Comparison of ENCODE assay signal across 14 cellular contexts in genomic region chr2:221612171-221612570, GRCh38. TPM values are rescaled to one million over a fixed set of nuclear protein-coding genes. Genes with fewer than 3 reads are reported as not detected.
DNase-seq lines count a peak whose midpoint lies in the region; ATAC-seq and TF ChIP-seq lines count a peak whose summit lies in the region.
"Had no signal": no experiment of that assay in that cellular context is flagged by ENCODE, and none has a peak within 500 bp of the region (broad histone marks: within the 10 kb centered on the region; RNA-seq: fewer than 3 reads in every experiment).

No MANE protein-coding gene starts in this region.

- POLR2A ChIA-PET in IMR-90 (lab: Charles Lee; ENCODE audit: unreplicated experiment): no interaction called here

- no peak overlapping the region for H3K9ac ChIP-seq in IMR-90 (ENCODE audit: low read depth, low read length)

- H3K27ac ChIP-seq in ACC112 (ENCODE audit: low read depth, low read length) (no peak overlapping the region), IMR-90 (ENCODE audit: insufficient read depth, low read length) (no peak overlapping the region)

- H3K4me3 Mint-ChIP-seq in progenitor cell of endocrine pancreas (ENCODE audit: low read depth): no peak overlapping the region
- no peak overlapping the region for H3K4me3 Mint-ChIP-seq in T-helper 2 cell treated with Interferon-gamma antibody and Interleukin-4, amounts not matched to agents 5 μg/mL and 100 μg/mL, for 36 hours
- H3K4me3 Mint-ChIP-seq: CD14-positive monocyte, H9 had no signal

- no peaks in the 10 kb centered on the region for H3K36me3 Mint-ChIP-seq in progenitor cell of endocrine pancreas (ENCODE audit: insufficient read depth)
- H3K36me3 Mint-ChIP-seq in T-helper 2 cell treated with Interferon-gamma antibody and Interleukin-4, amounts not matched to agents 5 μg/mL and 100 μg/mL, for 36 hours (ENCODE audit: low read depth): no peaks in the 10 kb centered on the region
- H3K36me3 Mint-ChIP-seq: CD14-positive monocyte had no signal

- no peaks in the 10 kb centered on the region for H3K36me3 ChIP-seq in ACC112 (ENCODE audit: insufficient read depth, low read length)
- no peaks in the 10 kb centered on the region for H3K36me3 ChIP-seq in IMR-90 (ENCODE audit: control insufficient read depth, insufficient read depth, low read length)

- H3K27me3 ChIP-seq in ACC112 (ENCODE audit: insufficient read depth, low read length) (no peaks in the 10 kb centered on the region), IMR-90 (ENCODE audit: control insufficient read depth, insufficient read depth, low read length) (no peaks in the 10 kb centered on the region; the same call in 1 of the 2 replicates)

- peak overlapping the region; percentile 68 for H2AFZ ChIP-seq in ACC112 (ENCODE audit: low read length, unreplicated experiment)
- H2AFZ ChIP-seq in IMR-90 (replicated peaks; ENCODE audit: low read length, poor library complexity): no peak overlapping the region

- no peak overlapping the region for H3K23ac ChIP-seq in IMR-90 (ENCODE audit: low read depth, low read length)

- intact Hi-C loops in IMR-90 (cut with micrococcal nuclease): no loop called here

- no peaks in the 10 kb centered on the region for H3K9me1 ChIP-seq in IMR-90 (ENCODE audit: insufficient read depth, low read length)

- no peaks in the 10 kb centered on the region for H3K79me1 ChIP-seq in IMR-90 (ENCODE audit: low read depth in 1 of 2, low read length in 2 of 2)

- H3K18ac ChIP-seq in IMR-90 (ENCODE audit: low read depth, low read length): no peak overlapping the region

- H3K4me3 ChIP-seq in ACC112 (ENCODE audit: low read depth, low read length) (0 out of 2 replicates have a peak overlapping the region, but pooled peaks have one; percentile 49), IMR-90 (ENCODE audit: insufficient read depth, low read depth, low read length) (no peak overlapping the region)

- no peak for TF ChIP-seq CTCF in IMR-90 (conservative IDR thresholded peaks at IDR 0.05; ENCODE audit: low read depth, low read length)
- TF ChIP-seq CTCF in progenitor cell of endocrine pancreas (IDR thresholded peaks at IDR 0.05; ENCODE audit: unreplicated experiment): no peak

- no peak overlapping the region for H3K4ac ChIP-seq in IMR-90 (ENCODE audit: low read depth, low read length)

- no TSS peak for BruUV-seq in IMR-90 (replicated peaks; lab: Mats Ljungman, UMichigan)

- no peak overlapping the region for H3K56ac ChIP-seq in IMR-90 (ENCODE audit: extremely low read depth, insufficient read depth, low read length)

- no peak overlapping the region for H4K5ac ChIP-seq in IMR-90 (ENCODE audit: low read depth, low read length)

- peaks cover 3% of the 10 kb centered on the region for H3K27me3 Mint-ChIP-seq in progenitor cell of endocrine pancreas
- no peaks in the 10 kb centered on the region for H3K27me3 Mint-ChIP-seq in T-helper 2 cell treated with Interferon-gamma antibody and Interleukin-4, amounts not matched to agents 5 μg/mL and 100 μg/mL, for 36 hours (ENCODE audit: low read depth)

- H3K4me2 ChIP-seq in IMR-90 (ENCODE audit: low read depth, low read length): peak overlapping the region; percentile 54

- no peaks in the 10 kb centered on the region for H4K20me1 ChIP-seq in IMR-90 (ENCODE audit: insufficient read depth, low read length)

- no peaks in the 10 kb centered on the region for H3K9me3 Mint-ChIP-seq in progenitor cell of endocrine pancreas (ENCODE audit: low read depth)
- H3K9me3 Mint-ChIP-seq in T-helper 2 cell treated with Interferon-gamma antibody and Interleukin-4, amounts not matched to agents 5 μg/mL and 100 μg/mL, for 36 hours: no peaks in the 10 kb centered on the region
- H3K9me3 Mint-ChIP-seq: H9 had no signal

- ATAC-seq in IMR-90 (ENCODE audit: low read depth): no peak
- no peak for ATAC-seq in GM21619 (IDR thresholded peaks at IDR 0.05; ENCODE audit: unreplicated experiment)

- H3K14ac ChIP-seq in IMR-90 (replicated peaks; ENCODE audit: low read depth, low read length): no peak overlapping the region

- no peak overlapping the region for H2AK5ac ChIP-seq in IMR-90 (ENCODE audit: low read depth, low read length)

- H3K9me3 ChIP-seq in IMR-90 (ENCODE audit: control insufficient read depth, insufficient read depth, low read length): no peaks in the 10 kb centered on the region

- no peak for TF ChIP-seq POLR2A in IMR-90 (IDR thresholded peaks at IDR 0.05; ENCODE audit: low read depth, low read length)

- H2BK15ac ChIP-seq in IMR-90 (ENCODE audit: low read depth, low read length): no peak overlapping the region

- CTCF ChIA-PET in IMR-90 (lab: Yijun Ruan, JAX): no interaction called here

- H2BK120ac ChIP-seq in IMR-90 (ENCODE audit: low read depth, low read length): no peak overlapping the region

- DNase-seq in IMR-90 (no peak), NCI-H69 (lab: John Stamatoyannopoulos, UW) (peak; percentile 32), progenitor cell of endocrine pancreas (ENCODE audit: low spot score, unreplicated experiment) (no peak), hepatic stellate cell (ENCODE audit: low spot score) (no peak)
- no peak for DNase-seq in T-helper 2 cell treated with Interferon-gamma antibody and Interleukin-4, amounts not matched to agents 5 μg/mL and 100 μg/mL, for 36 hours (ENCODE audit: low spot score)
- DNase-seq: Calu3, DMS153, DMS79 treated with DMSO at 0.1 percent for 48 hours, EL, GOT3, H9 had no signal

- WGBS in IMR-90 (ENCODE audit: extremely low coverage in 2 of 2, insufficient read length in 1 of 2), 2 experiments: no CpG with 5 or more reads among the region's 4 CpGs

- no peak for TF ChIP-seq RAD21 in IMR-90 (IDR thresholded peaks at IDR 0.05; ENCODE audit: low read length)

- H2AK9ac ChIP-seq in IMR-90 (replicated peaks; ENCODE audit: low read depth, low read length, poor library complexity): no peak overlapping the region

- no peak overlapping the region for H4K91ac ChIP-seq in IMR-90 (ENCODE audit: insufficient read depth, low read depth, low read length)

- no peak overlapping the region for H2BK20ac ChIP-seq in IMR-90 (ENCODE audit: low read depth, low read length)

- dilution Hi-C loops in IMR-90 (cut with HindIII; ENCODE audit: low sequenced_read_pairs, unreplicated experiment): no loop called here

- peaks cover under 1% of the 10 kb centered on the region for H3K4me1 Mint-ChIP-seq in progenitor cell of endocrine pancreas (ENCODE audit: low read depth)
- no peaks in the 10 kb centered on the region for H3K4me1 Mint-ChIP-seq in T-helper 2 cell treated with Interferon-gamma antibody and Interleukin-4, amounts not matched to agents 5 μg/mL and 100 μg/mL, for 36 hours (ENCODE audit: low read depth)
- H3K4me1 Mint-ChIP-seq: CD14-positive monocyte had no signal

- no peak overlapping the region for H4K8ac ChIP-seq in IMR-90 (ENCODE audit: low read depth in 2 of 2, low read length in 2 of 2)

- peaks cover 4% of the 10 kb centered on the region for H3K4me1 ChIP-seq in ACC112 (ENCODE audit: control insufficient read depth, insufficient read depth, low read length, unreplicated experiment)
- H3K4me1 ChIP-seq in IMR-90 (ENCODE audit: control insufficient read depth, insufficient read depth, low read length): no peaks in the 10 kb centered on the region

- no peaks in the 10 kb centered on the region for H3K79me2 ChIP-seq in ACC112 (ENCODE audit: control insufficient read depth, insufficient read depth, low read length, unreplicated experiment)

- in situ Hi-C loops in IMR-90 (cut with MboI; ENCODE audit: low sequenced_read_pairs): no loop called here

- H2BK5ac ChIP-seq in IMR-90 (ENCODE audit: low read depth, low read length, poor library complexity, severe bottlenecking): no peak overlapping the region

- peak overlapping the region; percentile 0 for H3K27ac Mint-ChIP-seq in progenitor cell of endocrine pancreas
- no peak overlapping the region for H3K27ac Mint-ChIP-seq in T-helper 2 cell treated with Interferon-gamma antibody and Interleukin-4, amounts not matched to agents 5 μg/mL and 100 μg/mL, for 36 hours
- H3K27ac Mint-ChIP-seq: CD14-positive monocyte, H9 had no signal

TF ChIP-seq in IMR-90, 13 proteins besides CTCF, POLR2A, EP300 and RAD21 (continues in another document):
- no peak for TF ChIP-seq RCOR1 (IDR thresholded peaks at IDR 0.05; ENCODE audit: insufficient replicate concordance, low read length)
- TF ChIP-seq CEBPB (IDR thresholded peaks at IDR 0.05; ENCODE audit: low read depth, low read length): no peak
- no peak for TF ChIP-seq MAZ (IDR thresholded peaks at IDR 0.05; ENCODE audit: borderline replicate concordance, low read depth, low read length)
- no peak for TF ChIP-seq MAFK (IDR thresholded peaks at IDR 0.05; ENCODE audit: low read depth, low read length)
- TF ChIP-seq, protein P1, sequence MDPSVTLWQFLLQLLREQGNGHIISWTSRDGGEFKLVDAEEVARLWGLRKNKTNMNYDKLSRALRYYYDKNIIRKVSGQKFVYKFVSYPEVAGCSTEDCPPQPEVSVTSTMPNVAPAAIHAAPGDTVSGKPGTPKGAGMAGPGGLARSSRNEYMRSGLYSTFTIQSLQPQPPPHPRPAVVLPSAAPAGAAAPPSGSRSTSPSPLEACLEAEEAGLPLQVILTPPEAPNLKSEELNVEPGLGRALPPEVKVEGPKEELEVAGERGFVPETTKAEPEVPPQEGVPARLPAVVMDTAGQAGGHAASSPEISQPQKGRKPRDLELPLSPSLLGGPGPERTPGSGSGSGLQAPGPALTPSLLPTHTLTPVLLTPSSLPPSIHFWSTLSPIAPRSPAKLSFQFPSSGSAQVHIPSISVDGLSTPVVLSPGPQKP (IDR thresholded peaks at IDR 0.05; ENCODE audit: borderline replicate concordance, low read depth, low read length): no peak
- TF ChIP-seq MXI1 (IDR thresholded peaks at IDR 0.05; ENCODE audit: borderline replicate concordance, low read depth, low read length): no peak
- no peak for TF ChIP-seq FOS (IDR thresholded peaks at IDR 0.05; ENCODE audit: low read depth, low read length)
- TF ChIP-seq, protein P2, sequence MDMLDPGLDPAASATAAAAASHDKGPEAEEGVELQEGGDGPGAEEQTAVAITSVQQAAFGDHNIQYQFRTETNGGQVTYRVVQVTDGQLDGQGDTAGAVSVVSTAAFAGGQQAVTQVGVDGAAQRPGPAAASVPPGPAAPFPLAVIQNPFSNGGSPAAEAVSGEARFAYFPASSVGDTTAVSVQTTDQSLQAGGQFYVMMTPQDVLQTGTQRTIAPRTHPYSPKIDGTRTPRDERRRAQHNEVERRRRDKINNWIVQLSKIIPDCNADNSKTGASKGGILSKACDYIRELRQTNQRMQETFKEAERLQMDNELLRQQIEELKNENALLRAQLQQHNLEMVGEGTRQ (IDR thresholded peaks at IDR 0.05; ENCODE audit: low read depth, low read length): no peak
- TF ChIP-seq CHD1 (IDR thresholded peaks at IDR 0.05; ENCODE audit: low read depth, low read length): no peak
- TF ChIP-seq SMC3 (IDR thresholded peaks at IDR 0.05; ENCODE audit: low read depth, low read length): no peak
- no peak for TF ChIP-seq NFE2L2 (IDR thresholded peaks at IDR 0.05; ENCODE audit: low read depth, low read length)
- no peak for TF ChIP-seq RFX5 (IDR thresholded peaks at IDR 0.05; ENCODE audit: low read depth, low read length)

RNA-seq across cellular contexts. Expression of gene EPHA4, which starts 40.1 kb away (rescaled TPM):
- total RNA-seq in IMR-90 (2012; rRNA removed): 111 and 132 TPM in 2 replicates
- polyA plus RNA-seq in IMR-90 (2012; rRNA removed): 30.7 and 36.9 TPM in 2 replicates
- polyA plus RNA-seq in IMR-90 (2012; cell fraction: cytosol; rRNA removed): 17.3 and 20.6 TPM in 2 replicates
- polyA plus RNA-seq in IMR-90 (2012; cell fraction: nucleus; rRNA removed; ENCODE audit: low replicate concordance): 25.9 and 75.6 TPM in 2 replicates
- total RNA-seq in progenitor cell of endocrine pancreas: 40.3 and 41.4 TPM in 2 replicates
